Comparison of ENCODE assay signal across 23 cellular contexts in genomic region chr2:36762764-36763490, GRCh38.
DNase-seq lines count a peak whose midpoint lies in the region; ATAC-seq and TF ChIP-seq lines count a peak whose summit lies in the region.
"Had no signal": no experiment of that assay in that cellular context is flagged by ENCODE, and none has a peak within 500 bp of the region (broad histone marks: within the 10 kb centered on the region; RNA-seq: fewer than 3 reads in every experiment).

No MANE protein-coding gene starts in this region.

- intact Hi-C loops in sciatic nerve (cut with DNase I) = loop anchor here (10.0 kb wide), 1 partner anchor 1442 kb away; no protein-coding TSS in a partner anchor
- intact Hi-C loops in aorta (cut with DNase I) = no loop called here
- intact Hi-C loops in Calu3 (cut with micrococcal nuclease; ENCODE audit: unreplicated experiment) = no loop called here

- no peak overlapping the region for H4K8ac ChIP-seq in mesendoderm (ENCODE audit: low read depth, low read length)

- H4K5ac ChIP-seq in mesendoderm (ENCODE audit: low read length) = no peak overlapping the region

- H3K36me3 ChIP-seq in mesendoderm (ENCODE audit: control insufficient read depth, insufficient read depth, low read length) (no peaks in the 10 kb centered on the region), aorta (ENCODE audit: control insufficient read depth in 1 of 2, insufficient read depth in 2 of 2, low read length in 1 of 2) (no peaks in the 10 kb centered on the region), tibial nerve (no peaks in the 10 kb centered on the region)
- H3K36me3 ChIP-seq: BLaER1 treated with 17β-estradiol and CSF1 and Interleukin-3, amounts not matched to agents 10 nM and 100 nM had no signal

- no peak overlapping the region for H3K27ac Mint-ChIP-seq in Calu3 (ENCODE audit: unreplicated experiment)
- H3K27ac Mint-ChIP-seq: CD4-positive, alpha-beta memory T cell had no signal

- peak; percentile 42 for ATAC-seq in sciatic nerve
- ATAC-seq in aorta (ENCODE audit: low FRiP score) = no peak

- no peak for TF ChIP-seq EP300 in tibial nerve (IDR thresholded peaks at IDR 0.05)

- H3K9me3 ChIP-seq in aorta (ENCODE audit: control insufficient read depth, low read length) (no peaks in the 10 kb centered on the region), tibial nerve (no peaks in the 10 kb centered on the region)
- H3K9me3 ChIP-seq: SK-N-SH had no signal

- H2BK15ac ChIP-seq in mesendoderm (replicated peaks; ENCODE audit: low read depth) = no peak overlapping the region

- H3K4me2 ChIP-seq in mesendoderm (ENCODE audit: low read length) = no peak overlapping the region
- H3K4me2 ChIP-seq: SK-N-SH had no signal

- peak; percentile 9 for DNase-seq in EH (ENCODE audit: low read depth)
- peak; percentile 18 for DNase-seq in MV-4-11 (lab: John Stamatoyannopoulos, UW)
- peak; percentile 21 for DNase-seq in mesendoderm
- DNase-seq in sciatic nerve (ENCODE audit: low spot score) = no peak
- DNase-seq in aorta = no peak
- DNase-seq in Calu3 = no peak
- DNase-seq in tibial nerve (ENCODE audit: low spot score in 2 of 2) = no peak
- DNase-seq: AML-193; CD4-positive, alpha-beta memory T cell; COR-L47; GF-D8; HCEC 1CT; IMR-90; KG1; MM.1S; NCI-H1105 treated with DMSO at 0.1 percent for 48 hours; NCI-H146; NCI-H1930; NCI-H526 treated with DMSO at 0.1 percent for 48 hours; SIG-M5; SK-N-SH; SW 1271 had no signal

- H3K36me3 Mint-ChIP-seq in Calu3 (ENCODE audit: insufficient read depth, unreplicated experiment) = no peaks in the 10 kb centered on the region
- H3K36me3 Mint-ChIP-seq: CD4-positive, alpha-beta memory T cell had no signal

- H3K4me1 Mint-ChIP-seq in Calu3 (ENCODE audit: low read depth, unreplicated experiment) = no peaks in the 10 kb centered on the region
- H3K4me1 Mint-ChIP-seq: CD4-positive, alpha-beta memory T cell had no signal

- H3K4me3 ChIP-seq in mesendoderm (ENCODE audit: low read length) = no peak overlapping the region
- no peak overlapping the region for H3K4me3 ChIP-seq in aorta (ENCODE audit: low read length in 2 of 2)
- H3K4me3 ChIP-seq in tibial nerve = no peak overlapping the region
- H3K4me3 ChIP-seq: BLaER1 treated with 17β-estradiol and CSF1 and Interleukin-3, amounts not matched to agents 10 nM and 100 nM had no signal

- H2BK120ac ChIP-seq in mesendoderm (ENCODE audit: low read depth, low read length) = no peak overlapping the region

- H2BK5ac ChIP-seq in mesendoderm (ENCODE audit: low read length) = no peak overlapping the region

- no peaks in the 10 kb centered on the region for H3K4me1 ChIP-seq in mesendoderm (ENCODE audit: control insufficient read depth, low read depth, low read length)
- H3K4me1 ChIP-seq in aorta (ENCODE audit: control insufficient read depth in 1 of 2, insufficient read depth in 2 of 2, low read length in 2 of 2) = no peaks in the 10 kb centered on the region
- peaks cover 0 to 3% (median 0%) of the 10 kb centered on the region in 4 donors for H3K4me1 ChIP-seq in tibial nerve

- TF ChIP-seq POLR2A in tibial nerve (IDR thresholded peaks at IDR 0.05) = no peak

- no peak overlapping the region for H3K9ac ChIP-seq in mesendoderm (ENCODE audit: low read length)
- H3K9ac ChIP-seq: BLaER1 treated with 17β-estradiol and CSF1 and Interleukin-3, amounts not matched to agents 10 nM and 100 nM; SK-N-SH had no signal

- no peaks in the 10 kb centered on the region for H3K9me3 Mint-ChIP-seq in Calu3 (ENCODE audit: low read depth, unreplicated experiment)

- no peak overlapping the region for H3K18ac ChIP-seq in mesendoderm (ENCODE audit: low read length)

- BruUV-seq in Calu3 (replicated peaks; lab: Mats Ljungman, UMichigan) = no TSS peak

- no CpG with 5 or more reads among the region's 9 CpGs for WGBS in mesendoderm (ENCODE audit: extremely low coverage, insufficient coverage, low lambda C conversion rate)
- 76 to 77% methylated on average over 9 of the region's 9 CpGs for WGBS in aorta, 2 donors
- 72 to 75% methylated on average over 9 of the region's 9 CpGs for WGBS in tibial nerve, 2 donors

- CTCF ChIA-PET in Calu3 (lab: Charles Lee) = no interaction called here

- no peak overlapping the region for H3K4me3 Mint-ChIP-seq in Calu3 (ENCODE audit: low read depth, unreplicated experiment)
- H3K4me3 Mint-ChIP-seq: CD4-positive, alpha-beta memory T cell had no signal

- H3K79me1 ChIP-seq in mesendoderm (ENCODE audit: low read length) = no peaks in the 10 kb centered on the region

- H3K27me3 ChIP-seq in mesendoderm (ENCODE audit: insufficient read depth, low read length, poor library complexity) (no peaks in the 10 kb centered on the region), aorta (ENCODE audit: control insufficient read depth in 1 of 2, insufficient read depth in 2 of 2, low read length in 1 of 2) (no peaks in the 10 kb centered on the region), tibial nerve (no peaks in the 10 kb centered on the region)
- H3K27me3 ChIP-seq: BLaER1 treated with 17β-estradiol and CSF1 and Interleukin-3, amounts not matched to agents 10 nM and 100 nM had no signal

- no peak overlapping the region for H2AK5ac ChIP-seq in mesendoderm (ENCODE audit: low read length)

- H3K27ac ChIP-seq in mesendoderm (ENCODE audit: low read depth, low read length) = no peak overlapping the region
- H3K27ac ChIP-seq in aorta (ENCODE audit: low read depth in 1 of 2, low read length in 2 of 2) = no peak overlapping the region
- no peak overlapping the region for H3K27ac ChIP-seq in tibial nerve
- H3K27ac ChIP-seq: BLaER1 treated with 17β-estradiol and CSF1 and Interleukin-3, amounts not matched to agents 10 nM and 100 nM had no signal

- no peak overlapping the region for H3K23ac ChIP-seq in mesendoderm (ENCODE audit: low read length)

- TF ChIP-seq CTCF in Calu3 (IDR thresholded peaks at IDR 0.05; ENCODE audit: unreplicated experiment) = no peak
- no peak for TF ChIP-seq CTCF in tibial nerve (IDR thresholded peaks at IDR 0.05)

- peaks cover 14% of the 10 kb centered on the region for H3K27me3 Mint-ChIP-seq in Calu3 (ENCODE audit: unreplicated experiment)

- no peak overlapping the region for H3K56ac ChIP-seq in mesendoderm (ENCODE audit: low read length)

- H3K79me2 ChIP-seq in mesendoderm (ENCODE audit: control insufficient read depth, insufficient read depth, low read length) = no peaks in the 10 kb centered on the region

- no peak overlapping the region for H3K4ac ChIP-seq in mesendoderm (ENCODE audit: low read depth, low read length)

Comparison
In these comparisons a context has a peak if more than half of its experiments do, and no peak if none do; other contexts are left out.
1. DNase-seq: peak in EH (single experiment), MV-4-11 (single experiment) and mesendoderm (single experiment); none in sciatic nerve (single experiment), aorta (0 of 2), Calu3 (single experiment) and tibial nerve (0 of 2).